21 cellular contexts compared by ENCODE assay signal in the genomic region with DNA sequence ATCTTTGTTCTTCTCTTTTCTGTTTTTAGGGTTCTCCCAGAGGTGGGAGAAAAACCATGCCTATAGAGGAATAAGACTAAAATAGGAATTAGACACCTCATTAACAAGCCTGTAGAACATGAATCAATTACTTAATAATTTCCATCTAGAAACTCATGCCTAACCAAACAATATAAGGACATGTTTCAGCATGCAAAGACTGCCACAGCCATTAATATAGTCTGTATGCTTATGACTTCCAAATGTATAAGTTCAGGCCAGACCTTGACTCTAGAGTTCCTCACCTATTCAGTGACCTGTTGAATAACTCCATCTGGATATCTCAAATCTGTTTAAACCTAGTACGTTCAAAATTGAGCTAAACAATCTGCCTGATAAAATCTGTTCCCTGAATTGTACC.
DNase-seq lines count a peak whose midpoint lies in the region; ATAC-seq, FAIRE-seq and TF ChIP-seq lines count a peak whose summit lies in the region.
"Had no signal": no experiment of that assay in that cellular context is flagged by ENCODE, and none has a peak within 500 bp of the region (broad histone marks: within the 10 kb centered on the region; RNA-seq: fewer than 3 reads in every experiment).

No MANE protein-coding gene starts in this region.

- peak; percentile 75 for ATAC-seq in esophagus mucosa
- no peak for ATAC-seq in HG03442 (IDR thresholded peaks at IDR 0.05; ENCODE audit: unreplicated experiment)
- ATAC-seq: GM12878 had no signal

- no peaks in the 10 kb centered on the region for H3K36me3 ChIP-seq in bronchial epithelial cell (ENCODE audit: control insufficient read depth, insufficient read depth, low read length)
- H3K36me3 ChIP-seq: BLaER1 had no signal

- no peak for TF ChIP-seq CTCF in bronchial epithelial cell (IDR thresholded peaks at IDR 0.05; ENCODE audit: insufficient read depth, low read length, severe bottlenecking)

- H3K4me3 ChIP-seq in bronchial epithelial cell (ENCODE audit: low read depth, low read length), result no peak overlapping the region
- H3K4me3 ChIP-seq: BLaER1, GM12878, GM23248 had no signal

- DNase-seq in NCI-H1105 treated with DMSO at 0.1 percent for 48 hours (lab: John Stamatoyannopoulos, UW), result peak; percentile 19
- no peak for DNase-seq in NCI-H1105 (lab: John Stamatoyannopoulos, UW)
- DNase-seq in bronchial epithelial cell (ENCODE audit: low read depth), result peak; percentile 90
- no peak for DNase-seq in islet precursor cell
- DNase-seq: CD4-positive, CD25-positive, alpha-beta regulatory T cell; CD8-positive, alpha-beta memory T cell; DMS 273 treated with DMSO at 0.1 percent for 48 hours; DMS79; EL; GDM1; GM23248; H7; HCEC 1CT had no signal

- FAIRE-seq in bronchial epithelial cell (lab: Jason Lieb, UNC), result no peak
- FAIRE-seq: A204.1, D721Med, GM12878, GM19239, H1 had no signal

- H3K27me3 ChIP-seq in bronchial epithelial cell (ENCODE audit: control insufficient read depth, insufficient read depth, low read length), result no peaks in the 10 kb centered on the region
- H3K27me3 ChIP-seq: BLaER1 had no signal

Comparison
In these comparisons a context has a peak if more than half of its experiments do, and no peak if none do; other contexts are left out.
1. DNase-seq: peak in NCI-H1105 treated with DMSO at 0.1 percent for 48 hours (single experiment) and bronchial epithelial cell (single experiment); none in NCI-H1105 (single experiment) and islet precursor cell (single experiment).